15 cellular contexts compared by ENCODE assay signal in the genomic region with DNA sequence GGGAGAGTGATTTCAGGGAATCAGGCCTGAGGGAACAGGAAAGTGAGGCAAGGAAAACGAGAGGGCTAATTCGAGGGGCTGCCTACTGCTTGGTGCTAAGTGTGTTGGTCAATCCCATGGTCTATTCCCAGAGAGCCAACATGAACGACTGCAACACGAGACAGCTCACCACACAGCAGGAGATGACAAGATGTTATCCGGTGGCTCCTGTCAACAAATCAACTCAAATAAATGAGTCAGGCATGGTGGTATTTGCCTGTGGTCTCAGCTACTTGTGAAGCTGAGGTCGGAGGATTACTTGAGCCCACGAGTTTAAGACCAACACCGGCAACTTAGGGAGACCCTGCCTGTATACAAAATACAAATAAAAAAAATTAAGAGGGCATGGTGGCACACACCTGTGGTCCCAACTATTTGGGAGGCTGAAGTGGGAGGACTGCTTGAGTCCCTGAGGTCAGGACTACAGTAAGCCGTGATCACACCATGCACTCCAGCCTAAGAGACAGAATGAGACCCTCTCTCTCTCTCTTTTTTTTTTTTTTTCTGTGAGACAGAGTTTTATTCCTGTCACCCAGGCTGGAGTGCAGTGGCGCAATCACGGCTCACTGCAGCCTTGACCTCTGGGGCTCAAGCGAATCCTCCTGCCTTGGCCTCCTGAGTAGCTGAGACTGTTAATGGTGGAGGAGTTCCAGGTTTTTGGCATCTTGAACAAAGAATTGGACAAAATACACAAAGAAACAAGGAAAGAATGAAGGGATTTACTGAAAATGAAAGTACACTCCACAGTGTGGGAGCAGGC. TPM values are rescaled to one million over a fixed set of nuclear protein-coding genes. Genes with fewer than 3 reads are reported as not detected.
A peak's percentile ranks its signal among the peaks of the same experiment; 100 is the strongest.
DNase-seq lines count a peak whose midpoint lies in the region; ATAC-seq, FAIRE-seq and TF ChIP-seq lines count a peak whose summit lies in the region.
"Had no signal": no experiment of that assay in that cellular context is flagged by ENCODE, and none has a peak within 500 bp of the region (broad histone marks: within the 10 kb centered on the region; RNA-seq: fewer than 3 reads in every experiment).

No MANE protein-coding gene starts in this region.

- H3K27me3 ChIP-seq in left lung: peaks cover 0 to 8% of the 10 kb centered on the region in 2 donors
- H3K27me3 ChIP-seq: pancreas, Peyer's patch had no signal

- no peak overlapping the region for H3K4me3 ChIP-seq in A549
- no peak overlapping the region for H3K4me3 ChIP-seq in left lung
- H3K4me3 ChIP-seq: pancreas, Peyer's patch, suprapubic skin had no signal

- no peak for TF ChIP-seq RAD21 in A549 (conservative IDR thresholded peaks at IDR 0.05 in 1 of 2, IDR thresholded peaks at IDR 0.05 in 1 of 2)

- TF ChIP-seq POLR2A in A549 (IDR thresholded peaks at IDR 0.05; ENCODE audit: low read length): no peak

- TF ChIP-seq EP300 in A549 (IDR thresholded peaks at IDR 0.05): no peak

- peak; percentile 80 to 81; a peak in 5 of 6 replicates for ATAC-seq in A549
- no peak for ATAC-seq in left lung
- ATAC-seq: pancreas had no signal

- H3K27ac ChIP-seq in A549 (no peak overlapping the region), left lung (no peak overlapping the region)
- H3K27ac ChIP-seq: pancreas, Peyer's patch, suprapubic skin had no signal

- DNase-seq in A549 (ENCODE audit: low read depth in 1 of 2, low spot score in 1 of 2) (peak in 1 of 2 experiments; percentile 74), HTR-8/SVneo (ENCODE audit: insufficient read length, low spot score) (peak; percentile 76), SK-N-DZ (ENCODE audit: low spot score) (peak; percentile 54), fibroblast of peridontal ligament (ENCODE audit: extremely low read depth) (peak; percentile 56), COR-L47 (lab: John Stamatoyannopoulos, UW) (no peak), NCI-H1417 treated with DMSO at 0.1 percent for 48 hours (lab: John Stamatoyannopoulos, UW) (no peak), left lung (no peak)
- DNase-seq in activated CD4-positive, alpha-beta T cell treated with anti-CD3 and anti-CD28 coated beads, Interleukin-2, amount 50 U/mL, for 48 hours: no peak
- DNase-seq: activated B cell treated with CpG ODN at 0.5 μM for 24 hours, foreskin melanocyte, GF-D8, NCI-H2107, pancreas, Peyer's patch had no signal

- H3K4me2 ChIP-seq in A549: peak overlapping the region; percentile 19; the same call in 1 of the 3 replicates

- H3K4me1 ChIP-seq in A549 (peaks cover 18% of the 10 kb centered on the region; the same call in 2 of the 3 replicates), left lung (peaks cover 5 to 7% of the 10 kb centered on the region in 2 donors)
- H3K4me1 ChIP-seq: pancreas, suprapubic skin had no signal

- intact Hi-C loops in left lung (cut with DNase I): no loop called here

- no peaks in the 10 kb centered on the region for H3K9me3 ChIP-seq in A549
- no peaks in the 10 kb centered on the region for H3K9me3 ChIP-seq in left lung
- H3K9me3 ChIP-seq: pancreas, Peyer's patch, suprapubic skin had no signal

- WGBS in A549 (ENCODE audit: missing lambda C conversion rate): 32% methylated on average over 12 of the region's 12 CpGs

- no peak for FAIRE-seq in A549 (lab: Jason Lieb, UNC)
- peak; percentile 85 for FAIRE-seq in HTR-8/SVneo (lab: Jason Lieb, UNC)
- FAIRE-seq: pancreas had no signal

- H3K36me3 ChIP-seq in left lung: no peaks in the 10 kb centered on the region
- H3K36me3 ChIP-seq: pancreas, Peyer's patch, suprapubic skin had no signal

- TF ChIP-seq CTCF in A549 (IDR thresholded peaks at IDR 0.05) (no peak), left lung (IDR thresholded peaks at IDR 0.05) (no peak)

- POLR2A ChIA-PET in A549 (lab: Yijun Ruan, JAX): interaction anchor here (1.4 kb wide), 1 partner anchor 9 kb away, joined by 5 read pairs; the partner anchor contains the start of gene FAF2

- CTCF ChIA-PET in A549 (lab: Yijun Ruan, JAX): interaction anchor here (0.9 to 3.6 kb wide), 3 partner anchors 9 to 23 kb away, joined by 9 to 31 read pairs (median 16); partner anchors contain the start of genes CLTB and FAF2

TF ChIP-seq in A549, 52 proteins besides CTCF, POLR2A, EP300 and RAD21:
- no peak for TF ChIP-seq ZC3H11A (IDR thresholded peaks at IDR 0.05)
- 0 out of 4 replicates have a peak, but pooled peaks of 1 of the 2 experiments have one; percentile 14 for TF ChIP-seq CEBPB (IDR thresholded peaks at IDR 0.05)
- peak; percentile 57; the same call in 1 of the 2 replicates for TF ChIP-seq MAX (IDR thresholded peaks at IDR 0.05)
- TF ChIP-seq GATA3 (IDR thresholded peaks at IDR 0.05; ENCODE audit: borderline replicate concordance): peak; percentile 86; the same call in 1 of the 2 replicates
- no peak for TF ChIP-seq CHD4 (IDR thresholded peaks at IDR 0.05; ENCODE audit: borderline replicate concordance)
- TF ChIP-seq TP53 (CRISPR knock-in tag; IDR thresholded peaks at IDR 0.05): no peak
- TF ChIP-seq HDAC2 (IDR thresholded peaks at IDR 0.05): no peak
- TF ChIP-seq CBX2 (IDR thresholded peaks at IDR 0.05; ENCODE audit: borderline replicate concordance, low read depth): no peak
- no peak for TF ChIP-seq FOSL2 (IDR thresholded peaks at IDR 0.05)
- peak; percentile 60 for TF ChIP-seq FOSL2 (CRISPR knock-in tag; IDR thresholded peaks at IDR 0.05)

RNA-seq across cellular contexts. Expression of gene FAF2, which starts 9.0 kb away (rescaled TPM):
- polyA plus RNA-seq in A549 (2011; rRNA removed) (90.3 and 90.6 TPM in 2 replicates), A549 (2017; fragmentation: RNase III; extraction: RNeasy Plus Mini Kit Qiagen cat#74134 plus additional on column Dnase treatment) (42.4 to 43.6 TPM (median 42.5 TPM) in 3 replicates)
- polyA plus RNA-seq in A549 (2012; cell fraction: cytosol; rRNA removed): 19.1 and 24.3 TPM in 2 replicates
- polyA plus RNA-seq in A549 (2012; cell fraction: nucleus; rRNA removed): 19.7 and 28.6 TPM in 2 replicates
- polyA minus RNA-seq in A549 (2011; rRNA and poly(A)+ RNA removed): 69.9 and 76.2 TPM in 2 replicates
- 35.9 and 36.9 TPM in 2 replicates for polyA plus RNA-seq in SK-N-DZ (2014; cell fraction: cytosol; rRNA removed)
- polyA plus RNA-seq in SK-N-DZ (2014; cell fraction: nucleus; rRNA removed): 28.6 and 36.8 TPM in 2 replicates
- total RNA-seq in left lung: 10 to 100 TPM; 33.9 to 39.1 TPM

RNA-seq across cellular contexts. Expression of gene CLTB, which starts 22.8 kb away (rescaled TPM):
- polyA plus RNA-seq in A549 (2011; rRNA removed) (30.9 and 47.4 TPM in 2 replicates), A549 (2017; fragmentation: RNase III; extraction: RNeasy Plus Mini Kit Qiagen cat#74134 plus additional on column Dnase treatment) (42.2 to 49.8 TPM (median 44.1 TPM) in 3 replicates)
- polyA plus RNA-seq in A549 (2012; cell fraction: cytosol; rRNA removed): 90.4 and 94.8 TPM in 2 replicates
- polyA plus RNA-seq in A549 (2012; cell fraction: nucleus; rRNA removed): 70.3 and 77.1 TPM in 2 replicates
- 17.0 and 19.8 TPM in 2 replicates for polyA minus RNA-seq in A549 (2011; rRNA and poly(A)+ RNA removed)
- polyA plus RNA-seq in SK-N-DZ (2014; cell fraction: cytosol; rRNA removed): 59.2 and 73.2 TPM in 2 replicates
- 54.4 and 67.0 TPM in 2 replicates for polyA plus RNA-seq in SK-N-DZ (2014; cell fraction: nucleus; rRNA removed)
- total RNA-seq in left lung: 100 to 1,000 TPM in 1 of 2 donors, 10 to 100 TPM in 1; 92.1 to 128 TPM

RNA-seq across cellular contexts. Expression of gene HIGD2A, which starts 50.6 kb away (rescaled TPM):
- 102 and 114 TPM in 2 replicates for polyA plus RNA-seq in A549 (2011; rRNA removed)
- polyA plus RNA-seq in A549 (2012; cell fraction: cytosol; rRNA removed): 284 and 313 TPM in 2 replicates
- polyA plus RNA-seq in A549 (2012; cell fraction: nucleus; rRNA removed): 167 and 175 TPM in 2 replicates
- polyA plus RNA-seq in A549 (2017; fragmentation: RNase III; extraction: RNeasy Plus Mini Kit Qiagen cat#74134 plus additional on column Dnase treatment): 194 to 205 TPM (median 197 TPM) in 3 replicates
- 69.8 and 87.4 TPM in 2 replicates for polyA minus RNA-seq in A549 (2011; rRNA and poly(A)+ RNA removed)
- polyA plus RNA-seq in SK-N-DZ (2014; cell fraction: cytosol; rRNA removed): 162 and 190 TPM in 2 replicates
- polyA plus RNA-seq in SK-N-DZ (2014; cell fraction: nucleus; rRNA removed): 64.4 and 111 TPM in 2 replicates
- 100 to 1,000 TPM in 1 of 2 donors, 10 to 100 TPM in 1; 83.3 to 109 TPM for total RNA-seq in left lung

RNA-seq across cellular contexts. Expression of gene NOP16, which starts 50.8 kb away (rescaled TPM):
- 77.5 and 90.7 TPM in 2 replicates for polyA plus RNA-seq in A549 (2011; rRNA removed)
- 135 and 187 TPM in 2 replicates for polyA plus RNA-seq in A549 (2012; cell fraction: cytosol; rRNA removed)
- 111 and 119 TPM in 2 replicates for polyA plus RNA-seq in A549 (2012; cell fraction: nucleus; rRNA removed)
- polyA plus RNA-seq in A549 (2017; fragmentation: RNase III; extraction: RNeasy Plus Mini Kit Qiagen cat#74134 plus additional on column Dnase treatment): 106 to 139 TPM (median 127 TPM) in 3 replicates
- polyA minus RNA-seq in A549 (2011; rRNA and poly(A)+ RNA removed): 33.9 and 41.9 TPM in 2 replicates
- polyA plus RNA-seq in SK-N-DZ (2014; cell fraction: cytosol; rRNA removed): 39.6 and 43.4 TPM in 2 replicates
- polyA plus RNA-seq in SK-N-DZ (2014; cell fraction: nucleus; rRNA removed): 54.6 and 64.9 TPM in 2 replicates
- total RNA-seq in left lung: 10 to 100 TPM; 14.9 to 24.0 TPM

Comparison
In these comparisons a context has a peak if more than half of its experiments do, and no peak if none do; other contexts are left out.
1. DNase-seq: peak in HTR-8/SVneo (single experiment), SK-N-DZ (single experiment) and fibroblast of peridontal ligament (single experiment); none in COR-L47 (single experiment), NCI-H1417 treated with DMSO at 0.1 percent for 48 hours (single experiment), left lung (0 of 2) and activated CD4-positive, alpha-beta T cell treated with anti-CD3 and anti-CD28 coated beads, Interleukin-2, amount 50 U/mL, for 48 hours (0 of 2).